ENCODE assay signal across 15 cellular contexts in genomic region chr11:46026616-46027293, GRCh38.
A peak's percentile ranks its signal among the peaks of the same experiment; 100 is the strongest.
DNase-seq lines count a peak whose midpoint lies in the region; ATAC-seq and TF ChIP-seq lines count a peak whose summit lies in the region.
"Had no signal": no experiment of that assay in that cellular context is flagged by ENCODE, and none has a peak within 500 bp of the region (broad histone marks: within the 10 kb centered on the region; RNA-seq: fewer than 3 reads in every experiment).

No MANE protein-coding gene starts in this region.

- peak; percentile 59 for ATAC-seq in foreskin keratinocyte
- ATAC-seq in effector memory CD8-positive, alpha-beta T cell (replicated peaks) = no peak
- ATAC-seq: activated CD8-positive, alpha-beta T cell treated with anti-CD3 and anti-CD28 coated beads for 36 hours; gastrocnemius medialis; pancreas had no signal

- H3K4me3 ChIP-seq in GM23248 (no peak overlapping the region), astrocyte of the spinal cord (ENCODE audit: low read depth, low read length) (no peak overlapping the region), smooth muscle cell (no peak overlapping the region)
- H3K4me3 ChIP-seq: gastrocnemius medialis, pancreas had no signal

- H3F3A ChIP-seq in GM23248 (ENCODE audit: insufficient read depth) (peaks cover 11% of the 10 kb centered on the region; the same call in 1 of the 2 replicates), smooth muscle cell (ENCODE audit: low read depth) (peaks cover 7% of the 10 kb centered on the region)

- no peak for TF ChIP-seq CTCF in astrocyte of the spinal cord (IDR thresholded peaks at IDR 0.05; ENCODE audit: low read depth, low read length)
- no peak for TF ChIP-seq CTCF in foreskin keratinocyte (conservative IDR thresholded peaks at IDR 0.05)
- no peak for TF ChIP-seq CTCF in smooth muscle cell (IDR thresholded peaks at IDR 0.05; ENCODE audit: borderline replicate concordance, insufficient read depth, poor library complexity, severe bottlenecking)

- DNase-seq in GM23248 (peak; percentile 68), astrocyte of the spinal cord (ENCODE audit: low read depth, low spot score) (peak; percentile 16), foreskin keratinocyte (peak; percentile 41 to 78), smooth muscle cell (lab: John Stamatoyannopoulos, UW; ENCODE audit: unreplicated experiment) (no peak)
- DNase-seq in effector memory CD8-positive, alpha-beta T cell = no peak
- DNase-seq in activated CD4-positive, alpha-beta T cell treated with anti-CD3 and anti-CD28 coated beads, Interleukin-2, amount 50 U/mL, for 4 hours = no peak
- no peak for DNase-seq in stimulated activated CD4-positive, alpha-beta T cell treated with anti-CD3 and anti-CD28 coated beads, Interleukin-2, amount 100 ng/mL, for 48 hours
- DNase-seq: activated CD8-positive, alpha-beta T cell treated with anti-CD3 and anti-CD28 coated beads for 36 hours; DND-41; effector CD4-positive, alpha-beta T cell; gastrocnemius medialis; NCI-H1417 treated with DMSO at 0.1 percent for 48 hours; NCI-H226; pancreas; substantia nigra had no signal

- H3K4me2 ChIP-seq in GM23248 (ENCODE audit: unreplicated experiment) (peak overlapping the region; percentile 1), smooth muscle cell (no peak overlapping the region)

- peaks cover 2 to 24% of the 10 kb centered on the region in 2 donors for H3K4me1 Mint-ChIP-seq in effector memory CD8-positive, alpha-beta T cell (ENCODE audit: low read depth in 2 of 2)

- H3K4me1 ChIP-seq in GM23248 (ENCODE audit: insufficient read depth) = peaks cover 13% of the 10 kb centered on the region
- no peaks in the 10 kb centered on the region for H3K4me1 ChIP-seq in foreskin keratinocyte
- peaks cover 7% of the 10 kb centered on the region for H3K4me1 ChIP-seq in smooth muscle cell (ENCODE audit: low read depth)
- H3K4me1 ChIP-seq: pancreas had no signal

- H3K9me3 ChIP-seq in GM23248 (ENCODE audit: low read depth) = no peaks in the 10 kb centered on the region
- no peaks in the 10 kb centered on the region for H3K9me3 ChIP-seq in smooth muscle cell (replicated peaks; ENCODE audit: low read depth)
- H3K9me3 ChIP-seq: gastrocnemius medialis, pancreas had no signal

- peak overlapping the region; percentile 74 for H3K27ac ChIP-seq in GM23248
- H3K27ac ChIP-seq in foreskin keratinocyte = no peak overlapping the region
- H3K27ac ChIP-seq in smooth muscle cell (ENCODE audit: low read depth) = peak overlapping the region; percentile 83
- H3K27ac ChIP-seq: gastrocnemius medialis, pancreas had no signal

- no peak overlapping the region for H3K27ac Mint-ChIP-seq in effector memory CD8-positive, alpha-beta T cell
- H3K27ac Mint-ChIP-seq: activated CD8-positive, alpha-beta T cell treated with anti-CD3 and anti-CD28 coated beads for 36 hours had no signal

- no peaks in the 10 kb centered on the region for H3K9me3 Mint-ChIP-seq in effector memory CD8-positive, alpha-beta T cell
- H3K9me3 Mint-ChIP-seq: activated CD8-positive, alpha-beta T cell treated with anti-CD3 and anti-CD28 coated beads for 36 hours had no signal

- in situ Hi-C loops in GM23248 (cut with MboI) = no loop called here
- in situ Hi-C loops in astrocyte of the spinal cord (cut with HindIII; ENCODE audit: low sequenced_read_pairs) = no loop called here

- H3K9ac ChIP-seq in GM23248 (peak overlapping the region; percentile 42; the same call in 1 of the 2 replicates), smooth muscle cell (ENCODE audit: low read depth) (peak overlapping the region; percentile 12)

- H3K27me3 Mint-ChIP-seq in effector memory CD8-positive, alpha-beta T cell = no peaks in the 10 kb centered on the region
- H3K27me3 Mint-ChIP-seq: activated CD8-positive, alpha-beta T cell treated with anti-CD3 and anti-CD28 coated beads for 36 hours had no signal

- H3K36me3 Mint-ChIP-seq in effector memory CD8-positive, alpha-beta T cell (ENCODE audit: insufficient read depth) = no peaks in the 10 kb centered on the region

- WGBS in GM23248 (ENCODE audit: low coverage in 1 of 2, low lambda C conversion rate in 2 of 2, missing lambda C conversion rate in 2 of 2), 2 experiments = 50 to 56% methylated on average over 10 of the region's 10 CpGs
- 50% methylated on average over 10 of the region's 10 CpGs for WGBS in smooth muscle cell (ENCODE audit: low lambda C conversion rate)

- no peak overlapping the region for H2AFZ ChIP-seq in GM23248
- H2AFZ ChIP-seq in smooth muscle cell (ENCODE audit: low read depth) = no peak overlapping the region

- no peaks in the 10 kb centered on the region for H3K9me2 ChIP-seq in GM23248 (ENCODE audit: insufficient read depth)

- H3K36me3 ChIP-seq in GM23248 (ENCODE audit: low read depth) = 0 out of 2 replicates have a peak, but pooled peaks cover 2% of the 10 kb centered on the region
- no peaks in the 10 kb centered on the region for H3K36me3 ChIP-seq in smooth muscle cell (ENCODE audit: low read depth)
- H3K36me3 ChIP-seq: gastrocnemius medialis, pancreas had no signal

- peaks cover 60% of the 10 kb centered on the region for H3K79me2 ChIP-seq in GM23248 (ENCODE audit: insufficient read depth)
- H3K79me2 ChIP-seq in smooth muscle cell (ENCODE audit: low read depth) = peaks cover 25% of the 10 kb centered on the region

- H3K27me3 ChIP-seq in GM23248 (replicated peaks; ENCODE audit: insufficient read depth) (no peaks in the 10 kb centered on the region), foreskin keratinocyte (no peaks in the 10 kb centered on the region), smooth muscle cell (ENCODE audit: low read depth) (no peaks in the 10 kb centered on the region)
- H3K27me3 ChIP-seq: gastrocnemius medialis, pancreas had no signal

- H3K4me3 Mint-ChIP-seq in effector memory CD8-positive, alpha-beta T cell = no peak overlapping the region
- H3K4me3 Mint-ChIP-seq: activated CD8-positive, alpha-beta T cell treated with anti-CD3 and anti-CD28 coated beads for 36 hours had no signal

- H4K20me1 ChIP-seq in GM23248 (ENCODE audit: insufficient read depth) (no peaks in the 10 kb centered on the region), smooth muscle cell (ENCODE audit: low read depth) (peaks cover 88% of the 10 kb centered on the region)

Comparison
In these comparisons a context has a peak if more than half of its experiments do, and no peak if none do; other contexts are left out.
1. DNase-seq: peak in GM23248 (single experiment), astrocyte of the spinal cord (single experiment) and foreskin keratinocyte (2 of 2); none in smooth muscle cell (single experiment), effector memory CD8-positive, alpha-beta T cell (0 of 3), activated CD4-positive, alpha-beta T cell treated with anti-CD3 and anti-CD28 coated beads, Interleukin-2, amount 50 U/mL, for 4 hours (0 of 2) and stimulated activated CD4-positive, alpha-beta T cell treated with anti-CD3 and anti-CD28 coated beads, Interleukin-2, amount 100 ng/mL, for 48 hours (0 of 2).